ENCODE assay signal across 1 cellular context in genomic region chr10:75845538-75845937, GRCh38.
TF ChIP-seq lines count a peak whose summit lies in the region.

No MANE protein-coding gene starts in this region.

TF ChIP-seq in GM23338, 12 proteins besides CTCF, POLR2A, EP300 and RAD21 (continued from another document):
- TF ChIP-seq ZNF462 (CRISPR knock-in tag; IDR thresholded peaks at IDR 0.05) (no peak), CREB1 (CRISPR knock-in tag; IDR thresholded peaks at IDR 0.05; ENCODE audit: low read depth) (no peak), NANOG (IDR thresholded peaks at IDR 0.05; ENCODE audit: borderline replicate concordance) (no peak), EZH2phosphoT487 (IDR thresholded peaks at IDR 0.05; ENCODE audit: unreplicated experiment) (no peak), JUNB (IDR thresholded peaks at IDR 0.05; ENCODE audit: unreplicated experiment) (no peak), POLR2AphosphoS5 (IDR thresholded peaks at IDR 0.05; ENCODE audit: low read depth) (no peak)
